Comparison of ENCODE assay signal across 8 cellular contexts in genomic region chr4:55635760-55636621, GRCh38. TPM values are rescaled to one million over a fixed set of nuclear protein-coding genes. Genes with fewer than 3 reads are reported as not detected.
DNase-seq lines count a peak whose midpoint lies in the region; ATAC-seq, FAIRE-seq and TF ChIP-seq lines count a peak whose summit lies in the region.

A gene with protein sequence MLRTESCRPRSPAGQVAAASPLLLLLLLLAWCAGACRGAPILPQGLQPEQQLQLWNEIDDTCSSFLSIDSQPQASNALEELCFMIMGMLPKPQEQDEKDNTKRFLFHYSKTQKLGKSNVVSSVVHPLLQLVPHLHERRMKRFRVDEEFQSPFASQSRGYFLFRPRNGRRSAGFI (minus strand): TSS chr4:55636298. CDS start chr4:55636192, 106 bp downstream.

- no peaks in the 10 kb centered on the region for H3K36me3 Mint-ChIP-seq in activated B cell treated with CpG ODN at 0.5 μM for 24 hours (ENCODE audit: low read depth)
- no peaks in the 10 kb centered on the region for H3K36me3 Mint-ChIP-seq in naive thymus-derived CD4-positive, alpha-beta T cell

- peak; percentile 59 for ATAC-seq in GM21737 (IDR thresholded peaks at IDR 0.05; ENCODE audit: unreplicated experiment)
- peak; percentile 70 for ATAC-seq in activated B cell treated with CpG ODN at 0.5 μM for 24 hours (ENCODE audit: low read depth)
- peak; percentile 29 for ATAC-seq in naive thymus-derived CD4-positive, alpha-beta T cell

- dilution Hi-C loops in endothelial cell of umbilical vein (cut with MboI; ENCODE audit: extremely low pct_ligation_motif_present, low sequenced_read_pairs): no loop called here

- POLR2A ChIA-PET in activated B cell treated with CpG ODN at 0.5 μM for 24 hours (lab: Charles Lee) (no interaction called here), endothelial cell of umbilical vein (lab: Charles Lee) (no interaction called here)
- POLR2A ChIA-PET in naive thymus-derived CD4-positive, alpha-beta T cell (lab: Charles Lee): no interaction called here

- H3K4me3 ChIP-seq in endothelial cell of umbilical vein (replicated peaks in 1 of 3; ENCODE audit: insufficient read depth in 1 of 3, low read depth in 1 of 3, low read length in 3 of 3) (peak within 1 kb of the TSS; percentile 2 to 32 (median 3)), urinary bladder (ENCODE audit: low read depth, low read length) (peak within 1 kb of the TSS; percentile 44)
- H3K4me3 ChIP-seq in naive thymus-derived CD4-positive, alpha-beta T cell (ENCODE audit: low read length): no peak within 1 kb of the TSS

- no peak within 1 kb of the TSS for H3K27ac Mint-ChIP-seq in activated B cell treated with CpG ODN at 0.5 μM for 24 hours
- H3K27ac Mint-ChIP-seq in naive thymus-derived CD4-positive, alpha-beta T cell: peak within 1 kb of the TSS in 1 of 9 donors; percentile 43

- DNase-seq in EL (peak; percentile 31), NCI-H1048 (lab: John Stamatoyannopoulos, UW) (peak; percentile 51), activated B cell treated with CpG ODN at 0.5 μM for 24 hours (peak; percentile 20), endothelial cell of umbilical vein (ENCODE audit: low read depth, low spot score) (peak; percentile 16), activated gamma-delta T cell treated with Interleukin-2 at 50 U/mL for 16 hours (no peak)
- DNase-seq in naive thymus-derived CD4-positive, alpha-beta T cell: peak in 2 of 9 donors; percentile 3 to 28

- peaks cover 3% of the 10 kb centered on the region for H3K9me3 Mint-ChIP-seq in activated B cell treated with CpG ODN at 0.5 μM for 24 hours
- no peaks in the 10 kb centered on the region for H3K9me3 Mint-ChIP-seq in naive thymus-derived CD4-positive, alpha-beta T cell

- CTCF ChIA-PET in activated B cell treated with CpG ODN at 0.5 μM for 24 hours (lab: Charles Lee) (no interaction called here), endothelial cell of umbilical vein (lab: Charles Lee) (interaction anchor here (1.2 kb wide), 1 partner anchor 28 kb away, joined by 4 read pairs; no protein-coding TSS in a partner anchor)
- CTCF ChIA-PET in naive thymus-derived CD4-positive, alpha-beta T cell (lab: Charles Lee): no interaction called here

- peaks cover 36 to 62% of the 10 kb centered on the region in 2 experiments for H3K27me3 ChIP-seq in endothelial cell of umbilical vein (ENCODE audit: control insufficient read depth in 2 of 2, insufficient read depth in 2 of 2, low read length in 2 of 2)
- peaks cover 0 to 5% of the 10 kb centered on the region in 2 donors for H3K27me3 ChIP-seq in naive thymus-derived CD4-positive, alpha-beta T cell (ENCODE audit: control insufficient read depth in 2 of 2, insufficient read depth in 2 of 2, low read length in 2 of 2)

- no peak for TF ChIP-seq POLR2A in endothelial cell of umbilical vein (IDR thresholded peaks at IDR 0.05; ENCODE audit: low read depth, low read length)

- TF ChIP-seq CTCF in activated B cell treated with CpG ODN at 0.5 μM for 24 hours (IDR thresholded peaks at IDR 0.05) (no peak), endothelial cell of umbilical vein (IDR thresholded peaks at IDR 0.05; ENCODE audit: extremely low read depth in 1 of 2, insufficient read depth in 1 of 2, low read depth in 1 of 2, low read length in 2 of 2) (no peak)

- no peaks in the 10 kb centered on the region for H4K20me1 ChIP-seq in endothelial cell of umbilical vein (replicated peaks; ENCODE audit: control insufficient read depth, extremely low read depth, insufficient read depth, low read length)

- H3K79me2 ChIP-seq in endothelial cell of umbilical vein (ENCODE audit: control insufficient read depth, insufficient read depth, low read length): no peaks in the 10 kb centered on the region

- no peak within 1 kb of the TSS for H3K27ac ChIP-seq in endothelial cell of umbilical vein (ENCODE audit: insufficient read depth, low read depth, low read length)
- no peak within 1 kb of the TSS for H3K27ac ChIP-seq in naive thymus-derived CD4-positive, alpha-beta T cell (ENCODE audit: low read depth, low read length)
- no peak within 1 kb of the TSS for H3K27ac ChIP-seq in urinary bladder (ENCODE audit: low read depth)

- peaks cover 36% of the 10 kb centered on the region for H3K27me3 Mint-ChIP-seq in activated B cell treated with CpG ODN at 0.5 μM for 24 hours
- peaks cover 68 to 77% (median 75%) of the 10 kb centered on the region in 5 donors for H3K27me3 Mint-ChIP-seq in naive thymus-derived CD4-positive, alpha-beta T cell

- peak within 1 kb of the TSS; percentile 73 for H3K4me3 Mint-ChIP-seq in activated B cell treated with CpG ODN at 0.5 μM for 24 hours
- peak within 1 kb of the TSS; percentile 37 to 86 (median 72) for H3K4me3 Mint-ChIP-seq in naive thymus-derived CD4-positive, alpha-beta T cell

- H2AFZ ChIP-seq in endothelial cell of umbilical vein (ENCODE audit: low read depth, low read length): peak within 1 kb of the TSS; percentile 48

- no peaks in the 10 kb centered on the region for H3K9me1 ChIP-seq in endothelial cell of umbilical vein (replicated peaks; ENCODE audit: control insufficient read depth, extremely low read depth, insufficient read depth, low read length)

- H3K9ac ChIP-seq in endothelial cell of umbilical vein (replicated peaks; ENCODE audit: extremely low read depth, insufficient read depth, low read length): no peak within 1 kb of the TSS

- FAIRE-seq in endothelial cell of umbilical vein (lab: Jason Lieb, UNC): no peak

- no peaks in the 10 kb centered on the region for H3K9me3 ChIP-seq in endothelial cell of umbilical vein (replicated peaks; ENCODE audit: control insufficient read depth, insufficient read depth, low read length)
- no peaks in the 10 kb centered on the region for H3K9me3 ChIP-seq in naive thymus-derived CD4-positive, alpha-beta T cell (ENCODE audit: control insufficient read depth in 2 of 3, low read length in 3 of 3)

- H3K4me2 ChIP-seq in endothelial cell of umbilical vein (ENCODE audit: insufficient read depth, low read length): peak within 1 kb of the TSS; percentile 64

- under 1% methylated on average over 75 of the region's 75 CpGs for WGBS in urinary bladder

- H3K4me1 ChIP-seq in endothelial cell of umbilical vein (ENCODE audit: control insufficient read depth, extremely low read depth, insufficient read depth, low read length): peaks cover 7% of the 10 kb centered on the region
- H3K4me1 ChIP-seq in naive thymus-derived CD4-positive, alpha-beta T cell (ENCODE audit: control insufficient read depth in 2 of 2, insufficient read depth in 2 of 2, low read length in 2 of 2): no peaks in the 10 kb centered on the region
- no peaks in the 10 kb centered on the region for H3K4me1 ChIP-seq in urinary bladder (ENCODE audit: insufficient read depth)

- H3K36me3 ChIP-seq in endothelial cell of umbilical vein (ENCODE audit: control insufficient read depth in 2 of 2, extremely low read depth in 1 of 2, insufficient read depth in 2 of 2, low read length in 2 of 2): no peaks in the 10 kb centered on the region
- H3K36me3 ChIP-seq in naive thymus-derived CD4-positive, alpha-beta T cell (ENCODE audit: control insufficient read depth in 2 of 3, insufficient read depth in 3 of 3, low read length in 3 of 3): no peaks in the 10 kb centered on the region
- no peaks in the 10 kb centered on the region for H3K36me3 ChIP-seq in urinary bladder (ENCODE audit: insufficient read depth)

- no TSS peak for BruUV-seq in endothelial cell of umbilical vein (replicated peaks; lab: Mats Ljungman, UMichigan)

- H3K4me1 Mint-ChIP-seq in activated B cell treated with CpG ODN at 0.5 μM for 24 hours: peaks cover 15% of the 10 kb centered on the region
- peaks cover 12 to 22% (median 19%) of the 10 kb centered on the region in 7 donors for H3K4me1 Mint-ChIP-seq in naive thymus-derived CD4-positive, alpha-beta T cell

- intact Hi-C loops in activated B cell treated with CpG ODN at 0.5 μM for 24 hours (cut with micrococcal nuclease) (loop anchor here (1.0 to 10.0 kb wide), 3 partner anchors 91 to 227 kb away; partner anchors contain the start of gene CLOCK), endothelial cell of umbilical vein (cut with micrococcal nuclease) (no loop called here)
- intact Hi-C loops in naive thymus-derived CD4-positive, alpha-beta T cell (cut with micrococcal nuclease): loop anchor here in 1 of 2 donors (1.0 kb wide), 1 partner anchor 290 kb away; the partner anchor contains the start of gene SRD5A3

TF ChIP-seq in endothelial cell of umbilical vein, 7 proteins besides CTCF, POLR2A, EP300 and RAD21:
- TF ChIP-seq, protein P1, sequence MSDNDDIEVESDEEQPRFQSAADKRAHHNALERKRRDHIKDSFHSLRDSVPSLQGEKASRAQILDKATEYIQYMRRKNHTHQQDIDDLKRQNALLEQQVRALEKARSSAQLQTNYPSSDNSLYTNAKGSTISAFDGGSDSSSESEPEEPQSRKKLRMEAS (IDR thresholded peaks at IDR 0.05; ENCODE audit: insufficient read depth, insufficient read length): no peak
- TF ChIP-seq EZH2 (IDR thresholded peaks at IDR 0.05; ENCODE audit: borderline replicate concordance, low read depth, low read length, severe bottlenecking) (no peak), POLR2AphosphoS5 (IDR thresholded peaks at IDR 0.05; ENCODE audit: insufficient read depth, low read depth, low read length) (no peak), MYC (IDR thresholded peaks at IDR 0.05; ENCODE audit: low read depth, low read length) (no peak), GATA2 (IDR thresholded peaks at IDR 0.05; ENCODE audit: insufficient read depth, insufficient read length, low read depth, low read length) (no peak), JUN (IDR thresholded peaks at IDR 0.05; ENCODE audit: borderline replicate concordance, insufficient read depth, insufficient read length, low read depth) (no peak), FOS (IDR thresholded peaks at IDR 0.05; ENCODE audit: borderline replicate concordance, insufficient read depth, low read length) (no peak)

RNA-seq across cellular contexts. Expression of the gene that starts here (rescaled TPM):
- total RNA-seq in activated B cell treated with CpG ODN at 0.5 μM for 24 hours: not detected in 2 replicates
- total RNA-seq in endothelial cell of umbilical vein: 3.7 TPM in 1 of 2 replicates, not detected in the other
- polyA plus RNA-seq in endothelial cell of umbilical vein: 1.4 and 1.6 TPM in 2 replicates
- 1.2 and 1.5 TPM in 2 replicates for polyA plus RNA-seq in endothelial cell of umbilical vein (2011; cell fraction: cytosol; rRNA removed)
- polyA plus RNA-seq in endothelial cell of umbilical vein (2011; cell fraction: nucleus; rRNA removed): 0.49 and 0.87 TPM in 2 replicates
- not detected in 2 replicates for polyA plus RNA-seq in endothelial cell of umbilical vein (2012)
- 2.2 and 2.3 TPM in 2 replicates for polyA minus RNA-seq in endothelial cell of umbilical vein
- polyA minus RNA-seq in endothelial cell of umbilical vein (2011; cell fraction: cytosol; rRNA and poly(A)+ RNA removed): not detected
- polyA minus RNA-seq in endothelial cell of umbilical vein (2011; cell fraction: nucleus; rRNA and poly(A)+ RNA removed): not detected in 2 replicates
- not detected for total RNA-seq in naive thymus-derived CD4-positive, alpha-beta T cell
- polyA plus RNA-seq in naive thymus-derived CD4-positive, alpha-beta T cell: not detected
- total RNA-seq in urinary bladder: 0.79 TPM
- polyA plus RNA-seq in urinary bladder: 0.15 TPM

Comparison
In these comparisons a context has a peak if more than half of its experiments do, and no peak if none do; other contexts are left out.
1. Peak in DNase-seq and ATAC-seq in activated B cell treated with CpG ODN at 0.5 μM for 24 hours; RNA of the gene not detected or under 1 TPM.
2. Peak in ATAC-seq in naive thymus-derived CD4-positive, alpha-beta T cell; RNA of the gene not detected or under 1 TPM.